19 cellular contexts compared by ENCODE assay signal in genomic region chr3:122080188-122080587, GRCh38. TPM values are rescaled to one million over a fixed set of nuclear protein-coding genes. Genes with fewer than 3 reads are reported as not detected.
A peak's percentile ranks its signal among the peaks of the same experiment; 100 is the strongest.
DNase-seq lines count a peak whose midpoint lies in the region; FAIRE-seq and TF ChIP-seq lines count a peak whose summit lies in the region.
"Had no signal": no experiment of that assay in that cellular context is flagged by ENCODE, and none has a peak within 500 bp of the region (broad histone marks: within the 10 kb centered on the region; RNA-seq: fewer than 3 reads in every experiment).

No MANE protein-coding gene starts in this region.

- no peak overlapping the region for H2BK5ac ChIP-seq in H1 (ENCODE audit: low read depth, low read length)

- H3K4me1 ChIP-seq in H1 (replicated peaks in 1 of 4; ENCODE audit: control insufficient read depth in 3 of 4, insufficient read depth in 4 of 4, low read length in 3 of 4), result peaks cover 0 to 4% (median 0%) of the 10 kb centered on the region in 4 experiments; a peak in 2 of 7 replicates

- peaks cover 3% of the 10 kb centered on the region for H3K27me3 Mint-ChIP-seq in activated CD4-positive, alpha-beta T cell treated with anti-CD3 and anti-CD28 coated beads, Interleukin-2, amount 10 ng/mL, durations not matched to agents 24 days and 14 days
- peaks cover 2% of the 10 kb centered on the region for H3K27me3 Mint-ChIP-seq in IgD-negative memory B cell

- H4K8ac ChIP-seq in H1 (ENCODE audit: extremely low read depth, insufficient read depth, low read length), result no peak overlapping the region

- no peak overlapping the region for H3K14ac ChIP-seq in H1 (ENCODE audit: insufficient read length)

- peak overlapping the region; percentile 18; the same call in 1 of the 2 replicates for H2AFZ ChIP-seq in H1 (ENCODE audit: low read length)

- no peak overlapping the region for H3K9ac ChIP-seq in H1 (replicated peaks in 1 of 4; ENCODE audit: extremely low read depth in 1 of 4, low read depth in 3 of 4, low read length in 3 of 4)
- H3K9ac ChIP-seq: BLaER1 treated with 17β-estradiol and CSF1 and Interleukin-3, amounts not matched to agents 10 nM and 100 nM had no signal

- POLR2A ChIA-PET in H1 (lab: Charles Lee; ENCODE audit: partially characterized antibody), result no interaction called here

- TF ChIP-seq POLR2A in H1 (IDR thresholded peaks at IDR 0.05; ENCODE audit: control extremely low read depth in 1 of 2, low read depth in 2 of 2, low read length in 2 of 2), result no peak

- H3K4ac ChIP-seq in H1 (replicated peaks; ENCODE audit: insufficient read length, low read depth, low read length), result no peak overlapping the region

- H3K36me3 ChIP-seq in H1 (ENCODE audit: control insufficient read depth in 2 of 4, insufficient read depth in 4 of 4, low read length in 3 of 4), result no peaks in the 10 kb centered on the region

- no peaks in the 10 kb centered on the region for H3K9me3 ChIP-seq in H1 (ENCODE audit: insufficient read depth in 2 of 2, low read depth in 1 of 2, low read length in 1 of 2)
- H3K9me3 ChIP-seq: BLaER1 treated with 17β-estradiol and CSF1 and Interleukin-3, amounts not matched to agents 10 nM and 100 nM had no signal

- no peak overlapping the region for H2BK12ac ChIP-seq in H1 (ENCODE audit: low read depth, low read length)

- no peak overlapping the region for H3K4me2 ChIP-seq in H1 (ENCODE audit: insufficient read depth in 1 of 2, low read depth in 2 of 2, low read length in 2 of 2)

- DNase-seq in activated CD4-positive, alpha-beta T cell treated with anti-CD3 and anti-CD28 coated beads, Interleukin-2, amount 10 ng/mL, durations not matched to agents 24 days and 14 days, result peak; percentile 46
- DNase-seq in activated CD4-positive, alpha-beta T cell treated with anti-CD3 and anti-CD28 coated beads, Interleukin-2, amount 50 U/mL, for 4 hours, result no peak
- DNase-seq in GM12864 (ENCODE audit: low read depth) (no peak), H1 (ENCODE audit: low read depth in 1 of 2, low spot score in 2 of 2) (no peak), G401 (ENCODE audit: low spot score) (no peak), LoVo (ENCODE audit: low spot score) (no peak), nucleus accumbens (lab: John Stamatoyannopoulos, UW) (no peak)
- DNase-seq: 8988T, EL, H7, MV-4-11, NCI-H1436, NCI-H2029 treated with DMSO at 0.1 percent for 48 hours, NCI-H510A, SIG-M5 had no signal

- no peaks in the 10 kb centered on the region for H3K79me1 ChIP-seq in H1 (ENCODE audit: low read depth, low read length)

- peak overlapping the region; percentile 71 for H3K4me3 ChIP-seq in GM12864 (ENCODE audit: low read depth, low read length)
- H3K4me3 ChIP-seq in H1 (ENCODE audit: extremely low read depth in 1 of 4, insufficient read depth in 2 of 4, low read depth in 3 of 4, low read length in 4 of 4), result no peak overlapping the region
- H3K4me3 ChIP-seq: BLaER1 treated with 17β-estradiol and CSF1 and Interleukin-3, amounts not matched to agents 10 nM and 100 nM had no signal

- CTCF ChIA-PET in H1 (lab: Charles Lee; ENCODE audit: partially characterized antibody), result interaction anchor here (0.6 to 1.3 kb wide), 3 partner anchors 10 to 21 kb away, joined by 3 to 4 read pairs (median 3); no protein-coding TSS in a partner anchor

- WGBS in H1 (ENCODE audit: extremely low coverage in 1 of 2, insufficient coverage in 1 of 2, insufficient read length in 1 of 2, insufficient replicate concordance in 2 of 2, low coverage in 1 of 2, low lambda C conversion rate in 2 of 2, missing lambda C conversion rate in 1 of 2), 2 experiments, result 88% methylated on average over 9 of the region's 9 CpGs; no CpG with 5 or more reads in 1 of the 2 experiments

- no peaks in the 10 kb centered on the region for H3K79me2 ChIP-seq in H1 (ENCODE audit: control insufficient read depth in 1 of 2, insufficient read depth in 2 of 2, low read length in 2 of 2)

- H3K9me3 Mint-ChIP-seq in activated CD4-positive, alpha-beta T cell treated with anti-CD3 and anti-CD28 coated beads, Interleukin-2, amount 10 ng/mL, durations not matched to agents 24 days and 14 days, result no peaks in the 10 kb centered on the region
- H3K9me3 Mint-ChIP-seq in IgD-negative memory B cell, result no peaks in the 10 kb centered on the region

- no peak overlapping the region for H4K91ac ChIP-seq in H1 (replicated peaks; ENCODE audit: insufficient read length, low read length)

- H3K4me3 Mint-ChIP-seq in activated CD4-positive, alpha-beta T cell treated with anti-CD3 and anti-CD28 coated beads, Interleukin-2, amount 10 ng/mL, durations not matched to agents 24 days and 14 days, result no peak overlapping the region
- H3K4me3 Mint-ChIP-seq in IgD-negative memory B cell, result peak overlapping the region; percentile 88 to 98 (median 97)

- no peak overlapping the region for H2AK5ac ChIP-seq in H1 (ENCODE audit: low read depth, low read length)

- no peak for TF ChIP-seq EP300 in H1 (IDR thresholded peaks at IDR 0.05; ENCODE audit: borderline replicate concordance in 1 of 2, low read depth in 2 of 2, low read length in 2 of 2)

- FAIRE-seq in H1 (lab: Jason Lieb, UNC), result no peak

- no peak overlapping the region for H2BK120ac ChIP-seq in H1 (replicated peaks; ENCODE audit: low read depth, low read length)

- H3K36me3 Mint-ChIP-seq in activated CD4-positive, alpha-beta T cell treated with anti-CD3 and anti-CD28 coated beads, Interleukin-2, amount 10 ng/mL, durations not matched to agents 24 days and 14 days (ENCODE audit: low read depth), result no peaks in the 10 kb centered on the region
- peaks cover 2% of the 10 kb centered on the region for H3K36me3 Mint-ChIP-seq in IgD-negative memory B cell

- no peaks in the 10 kb centered on the region for H3K23me2 ChIP-seq in H1 (ENCODE audit: low read depth, low read length)

- H4K20me1 ChIP-seq in H1 (replicated peaks in 1 of 2; ENCODE audit: control insufficient read depth in 1 of 2, insufficient read depth in 2 of 2, low read length in 2 of 2), result no peaks in the 10 kb centered on the region

- H2BK15ac ChIP-seq in H1 (ENCODE audit: low read length), result no peak overlapping the region

- no peak overlapping the region for H3K18ac ChIP-seq in H1 (ENCODE audit: extremely low read depth, low read length)

- in situ Hi-C loops in G401 (cut with HindIII; ENCODE audit: low sequenced_read_pairs), result no loop called here

- H3K56ac ChIP-seq in H1 (replicated peaks; ENCODE audit: insufficient read length, low read depth, low read length), result no peak overlapping the region

- no peak overlapping the region for H3K27ac ChIP-seq in H1 (ENCODE audit: low read depth, low read length)
- H3K27ac ChIP-seq: BLaER1 treated with 17β-estradiol and CSF1 and Interleukin-3, amounts not matched to agents 10 nM and 100 nM had no signal

- no peak overlapping the region for H4K5ac ChIP-seq in H1 (ENCODE audit: insufficient read length, low read depth, low read length)

- H3K27ac Mint-ChIP-seq in activated CD4-positive, alpha-beta T cell treated with anti-CD3 and anti-CD28 coated beads, Interleukin-2, amount 10 ng/mL, durations not matched to agents 24 days and 14 days, result no peak overlapping the region
- H3K27ac Mint-ChIP-seq in IgD-negative memory B cell, result peak overlapping the region; percentile 17 to 88 (median 86)

- intact Hi-C loops in activated CD4-positive, alpha-beta T cell treated with anti-CD3 and anti-CD28 coated beads, Interleukin-2, amount 10 ng/mL, durations not matched to agents 24 days and 14 days (cut with micrococcal nuclease), result no loop called here

- H3K27me3 ChIP-seq in H1 (replicated peaks in 1 of 4; ENCODE audit: control insufficient read depth in 3 of 4, extremely low read depth in 1 of 4, insufficient read depth in 3 of 4, low read length in 3 of 4), result no peaks in the 10 kb centered on the region
- H3K27me3 ChIP-seq: BLaER1 treated with 17β-estradiol and CSF1 and Interleukin-3, amounts not matched to agents 10 nM and 100 nM had no signal

- H3K4me1 Mint-ChIP-seq in activated CD4-positive, alpha-beta T cell treated with anti-CD3 and anti-CD28 coated beads, Interleukin-2, amount 10 ng/mL, durations not matched to agents 24 days and 14 days, result peaks cover 45% of the 10 kb centered on the region
- peaks cover 61 to 73% (median 69%) of the 10 kb centered on the region in 3 donors for H3K4me1 Mint-ChIP-seq in IgD-negative memory B cell

- H2BK20ac ChIP-seq in H1 (ENCODE audit: low read length), result no peak overlapping the region

- TF ChIP-seq CTCF in GM12864 (IDR thresholded peaks at IDR 0.05; ENCODE audit: low read depth, low read length, missing control alignments) (no peak), H1 (IDR thresholded peaks at IDR 0.05; ENCODE audit: control extremely low read depth in 1 of 3, insufficient read depth in 1 of 3, low read depth in 1 of 3, low read length in 3 of 3) (no peak)

- no peak overlapping the region for H3K23ac ChIP-seq in H1 (ENCODE audit: insufficient read length)

- no peak for TF ChIP-seq RAD21 in H1 (IDR thresholded peaks at IDR 0.05 in 1 of 2, conservative IDR thresholded peaks at IDR 0.05 in 1 of 2; ENCODE audit: low read depth in 2 of 2, low read length in 2 of 2)

RNA-seq across cellular contexts. Expression of gene CD86, which starts 25.0 kb away (rescaled TPM):
- 1.4 TPM in 2 replicates for total RNA-seq in activated CD4-positive, alpha-beta T cell treated with anti-CD3 and anti-CD28 coated beads, Interleukin-2, amount 10 ng/mL, durations not matched to agents 24 days and 14 days
- 85.1 TPM for polyA plus RNA-seq in IgD-negative memory B cell
- 0.30 and 0.40 TPM in 2 replicates for total RNA-seq in H1 (2021; fragmentation: NEBNext Ultra II Directional; extraction: Animal tissue kit (Norgen Biotek cat#: 25700))
- 0.11 and 0.12 TPM in 2 replicates for polyA plus RNA-seq in H1 (2011; rRNA removed)
- 0.09 TPM for polyA plus RNA-seq in H1 (2011; cell fraction: cytosol; rRNA removed)
- polyA plus RNA-seq in H1 (2011; cell fraction: nucleus; rRNA removed), result 0.13 TPM
- 0.11 to 0.16 TPM (median 0.14 TPM) in 3 of 4 replicates, not detected in the other for polyA plus RNA-seq in H1 (2012, experiment 1 of 2)
- polyA plus RNA-seq in H1 (2012, experiment 2 of 2), result not detected
- polyA plus RNA-seq in H1 (2013, experiment 1 of 2), result 0.59 TPM
- polyA plus RNA-seq in H1 (2013, experiment 2 of 2), result 0.40 TPM
- 0.63 TPM in 1 of 2 replicates, not detected in the other for polyA minus RNA-seq in H1 (2011; rRNA and poly(A)+ RNA removed)
- polyA minus RNA-seq in H1 (2011; cell fraction: cytosol; rRNA and poly(A)+ RNA removed), result not detected
- polyA minus RNA-seq in H1 (2011; cell fraction: nucleus; rRNA and poly(A)+ RNA removed), result not detected
- not detected in 2 replicates for total RNA-seq in G401 (2014; rRNA removed; shearing (Covaris generic))
- total RNA-seq: HT1080, RPMI7951 had no signal

RNA-seq across cellular contexts. Expression of gene ILDR1, which starts 58.1 kb away (rescaled TPM):
- 0.16 and 0.17 TPM in 2 replicates for total RNA-seq in activated CD4-positive, alpha-beta T cell treated with anti-CD3 and anti-CD28 coated beads, Interleukin-2, amount 10 ng/mL, durations not matched to agents 24 days and 14 days
- polyA plus RNA-seq in IgD-negative memory B cell, result 4.0 TPM
- total RNA-seq in H1 (2021; fragmentation: NEBNext Ultra II Directional; extraction: Animal tissue kit (Norgen Biotek cat#: 25700)), result 1.6 and 1.8 TPM in 2 replicates
- 1.8 and 2.7 TPM in 2 replicates for polyA plus RNA-seq in H1 (2011; rRNA removed)
- 2.2 TPM for polyA plus RNA-seq in H1 (2011; cell fraction: cytosol; rRNA removed)
- polyA plus RNA-seq in H1 (2011; cell fraction: nucleus; rRNA removed), result 2.3 TPM
- polyA plus RNA-seq in H1 (2012, experiment 1 of 2), result 1.3 to 2.2 TPM (median 1.5 TPM) in 4 replicates
- polyA plus RNA-seq in H1 (2012, experiment 2 of 2), result 0.76 TPM
- polyA plus RNA-seq in H1 (2013, experiment 1 of 2), result 2.1 TPM
- polyA plus RNA-seq in H1 (2013, experiment 2 of 2), result 1.9 TPM
- 6.9 and 12.3 TPM in 2 replicates for polyA minus RNA-seq in H1 (2011; rRNA and poly(A)+ RNA removed)
- 2.7 TPM for polyA minus RNA-seq in H1 (2011; cell fraction: cytosol; rRNA and poly(A)+ RNA removed)
- polyA minus RNA-seq in H1 (2011; cell fraction: nucleus; rRNA and poly(A)+ RNA removed), result 6.4 TPM
- total RNA-seq in G401 (2014; rRNA removed; shearing (Covaris generic)), result not detected in 2 replicates
- total RNA-seq: HT1080, RPMI7951 had no signal
